ENCODE assay signal across 12 cellular contexts in genomic region chr15:91947370-91947769, GRCh38.
DNase-seq lines count a peak whose midpoint lies in the region; TF ChIP-seq lines count a peak whose summit lies in the region.
"Had no signal": no experiment of that assay in that cellular context is flagged by ENCODE, and none has a peak within 500 bp of the region (broad histone marks: within the 10 kb centered on the region; RNA-seq: fewer than 3 reads in every experiment).

No MANE protein-coding gene starts in this region.

- H3K9me3 ChIP-seq in iPS-18a (ENCODE audit: control insufficient read depth, low read depth, low read length) (no peaks in the 10 kb centered on the region), suprapubic skin (no peaks in the 10 kb centered on the region)

- no peak for TF ChIP-seq CTCF in suprapubic skin (IDR thresholded peaks at IDR 0.05)

- no peak for TF ChIP-seq POLR2A in suprapubic skin (IDR thresholded peaks at IDR 0.05)

- peak overlapping the region; percentile 48 for H3K9ac ChIP-seq in iPS-18a (ENCODE audit: low read length)

- peaks cover 39% of the 10 kb centered on the region for H3K4me1 ChIP-seq in iPS-18a (ENCODE audit: control insufficient read depth, low read depth, low read length)
- peaks cover 88% of the 10 kb centered on the region for H3K4me1 ChIP-seq in suprapubic skin

- no peaks in the 10 kb centered on the region for H3K27me3 ChIP-seq in iPS-18a (ENCODE audit: control insufficient read depth, insufficient read depth, low read length)
- no peaks in the 10 kb centered on the region for H3K27me3 ChIP-seq in suprapubic skin

- WGBS in suprapubic skin, result 53% methylated on average over 9 of the region's 9 CpGs

- DNase-seq in NCI-H748 (lab: John Stamatoyannopoulos, UW; ENCODE audit: unreplicated experiment), result peak; percentile 35
- DNase-seq in NCI-H748 treated with DMSO at 0.1 percent for 48 hours (lab: John Stamatoyannopoulos, UW), result no peak
- peak; percentile 61 for DNase-seq in UCSD-AML1 (lab: John Stamatoyannopoulos, UW; ENCODE audit: unreplicated experiment)
- no peak for DNase-seq in suprapubic skin (ENCODE audit: low spot score in 2 of 2)
- DNase-seq in stimulated activated CD4-positive, alpha-beta T cell treated with anti-CD3 and anti-CD28 coated beads, Interleukin-2, amount 100 ng/mL, for 24 hours, result no peak
- no peak for DNase-seq in DMS 273 treated with DMSO at 0.1 percent for 48 hours (lab: John Stamatoyannopoulos, UW)
- DNase-seq in occipital lobe (lab: John Stamatoyannopoulos, UW), result no peak
- DNase-seq: 8988T; activated CD8-positive, alpha-beta memory T cell treated with anti-CD3 and anti-CD28 coated beads, Interleukin-2, amount 50 U/mL, for 48 hours; NCI-H1048; NCI-H774 had no signal

- H3K4me3 ChIP-seq in iPS-18a (ENCODE audit: low read length) (no peak overlapping the region), suprapubic skin (no peak overlapping the region)

- H3K36me3 ChIP-seq in iPS-18a (ENCODE audit: control insufficient read depth, low read depth, low read length) (no peaks in the 10 kb centered on the region), suprapubic skin (no peaks in the 10 kb centered on the region)

- peak overlapping the region; percentile 82 for H3K27ac ChIP-seq in iPS-18a (ENCODE audit: low read length)
- H3K27ac ChIP-seq in suprapubic skin, result peak overlapping the region; percentile 49

- TF ChIP-seq EP300 in suprapubic skin (IDR thresholded peaks at IDR 0.05), result no peak

Comparison
In these comparisons a context has a peak if more than half of its experiments do, and no peak if none do; other contexts are left out.
1. DNase-seq: peak in NCI-H748 (single experiment) and UCSD-AML1 (single experiment); none in NCI-H748 treated with DMSO at 0.1 percent for 48 hours (single experiment), suprapubic skin (0 of 2), stimulated activated CD4-positive, alpha-beta T cell treated with anti-CD3 and anti-CD28 coated beads, Interleukin-2, amount 100 ng/mL, for 24 hours (0 of 2), DMS 273 treated with DMSO at 0.1 percent for 48 hours (single experiment) and occipital lobe (single experiment).